1 cellular context compared by ENCODE assay signal in the genomic region with DNA sequence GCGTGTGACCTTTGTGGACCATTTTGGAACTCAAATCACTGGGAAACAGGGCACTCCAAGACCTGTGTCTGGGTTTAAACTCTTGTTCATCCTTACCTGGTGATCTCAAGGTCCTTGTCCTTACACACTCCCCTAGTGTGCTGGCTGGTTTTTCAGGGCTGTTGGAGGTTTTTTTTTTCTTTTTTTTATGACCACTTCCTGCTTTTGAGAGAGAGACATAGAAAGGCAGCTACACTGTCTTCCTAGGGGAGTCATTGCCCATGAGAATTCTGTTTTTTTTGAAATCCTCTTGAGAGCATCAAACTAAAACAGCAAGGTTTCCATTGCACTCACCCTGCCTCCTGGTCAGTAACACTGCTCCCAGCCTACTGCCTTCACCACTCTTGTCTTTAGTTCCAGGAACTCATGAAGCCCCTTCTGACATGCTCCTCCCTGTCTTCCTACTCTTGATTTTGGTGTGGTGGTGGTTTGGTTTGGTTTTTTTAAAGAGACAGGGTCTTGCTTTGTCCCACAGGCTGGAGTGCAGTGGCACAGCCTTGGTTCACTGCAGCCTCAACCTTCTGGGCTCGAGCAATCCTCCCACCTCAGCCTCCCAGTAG.
A peak's percentile ranks its signal among the peaks of the same experiment; 100 is the strongest.
TF ChIP-seq lines count a peak whose summit lies in the region.

No MANE protein-coding gene starts in this region.

TF ChIP-seq in K562, 482 proteins besides CTCF, POLR2A, EP300 and RAD21:
- TF ChIP-seq POLR2B (IDR thresholded peaks at IDR 0.05; ENCODE audit: low read depth, partially characterized antibody): peak; percentile 24
- TF ChIP-seq, protein P1, sequence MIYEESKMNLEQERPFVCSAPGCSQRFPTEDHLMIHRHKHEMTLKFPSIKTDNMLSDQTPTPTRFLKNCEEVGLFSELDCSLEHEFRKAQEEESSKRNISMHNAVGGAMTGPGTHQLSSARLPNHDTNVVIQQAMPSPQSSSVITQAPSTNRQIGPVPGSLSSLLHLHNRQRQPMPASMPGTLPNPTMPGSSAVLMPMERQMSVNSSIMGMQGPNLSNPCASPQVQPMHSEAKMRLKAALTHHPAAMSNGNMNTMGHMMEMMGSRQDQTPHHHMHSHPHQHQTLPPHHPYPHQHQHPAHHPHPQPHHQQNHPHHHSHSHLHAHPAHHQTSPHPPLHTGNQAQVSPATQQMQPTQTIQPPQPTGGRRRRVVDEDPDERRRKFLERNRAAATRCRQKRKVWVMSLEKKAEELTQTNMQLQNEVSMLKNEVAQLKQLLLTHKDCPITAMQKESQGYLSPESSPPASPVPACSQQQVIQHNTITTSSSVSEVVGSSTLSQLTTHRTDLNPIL (CRISPR knock-in tag; IDR thresholded peaks at IDR 0.05): no peak
